1 cellular context compared by ENCODE assay signal in genomic region chr16:54286330-54287017, GRCh38.
TF ChIP-seq lines count a peak whose summit lies in the region.

Gene IRX3, minus strand, starts transcription at chr16:54286787. Its CDS starts 737 bp downstream, at chr16:54286050.

TF ChIP-seq in HepG2, 621 proteins besides CTCF, POLR2A, EP300 and RAD21 (continued from another document and continues in another):
- TF ChIP-seq, protein P1, sequence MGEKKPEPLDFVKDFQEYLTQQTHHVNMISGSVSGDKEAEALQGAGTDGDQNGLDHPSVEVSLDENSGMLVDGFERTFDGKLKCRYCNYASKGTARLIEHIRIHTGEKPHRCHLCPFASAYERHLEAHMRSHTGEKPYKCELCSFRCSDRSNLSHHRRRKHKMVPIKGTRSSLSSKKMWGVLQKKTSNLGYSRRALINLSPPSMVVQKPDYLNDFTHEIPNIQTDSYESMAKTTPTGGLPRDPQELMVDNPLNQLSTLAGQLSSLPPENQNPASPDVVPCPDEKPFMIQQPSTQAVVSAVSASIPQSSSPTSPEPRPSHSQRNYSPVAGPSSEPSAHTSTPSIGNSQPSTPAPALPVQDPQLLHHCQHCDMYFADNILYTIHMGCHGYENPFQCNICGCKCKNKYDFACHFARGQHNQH (CRISPR knock-in tag; IDR thresholded peaks at IDR 0.05): peak; percentile 66; the same call in 1 of the 2 replicates
- peak; percentile 96 for TF ChIP-seq ZSCAN25 (CRISPR knock-in tag; IDR thresholded peaks at IDR 0.05)
- no peak for TF ChIP-seq SP1 (IDR thresholded peaks at IDR 0.05)
- peak; percentile 8; the same call in 1 of the 2 replicates for TF ChIP-seq SP1 (CRISPR knock-in tag; IDR thresholded peaks at IDR 0.05)
- no peak for TF ChIP-seq ZBTB14 (CRISPR knock-in tag; IDR thresholded peaks at IDR 0.05)
- peak; percentile 64 for TF ChIP-seq POLR2AphosphoS5 (IDR thresholded peaks at IDR 0.05; ENCODE audit: low read depth, low read length)
- TF ChIP-seq SNAPC4 (CRISPR knock-in tag; IDR thresholded peaks at IDR 0.05): no peak
- peak; percentile 74 for TF ChIP-seq TAF1 (CRISPR knock-in tag; IDR thresholded peaks at IDR 0.05)
- peak; percentile 72; the same call in 1 of the 2 replicates for TF ChIP-seq MEF2D (CRISPR knock-in tag; IDR thresholded peaks at IDR 0.05)
- no peak; the same call in 1 of the 2 replicates for TF ChIP-seq NAIF1 (CRISPR knock-in tag; IDR thresholded peaks at IDR 0.05; ENCODE audit: borderline replicate concordance)
- TF ChIP-seq ARID4A (CRISPR knock-in tag; IDR thresholded peaks at IDR 0.05; ENCODE audit: borderline replicate concordance): peak; percentile 38; the same call in 1 of the 2 replicates
- TF ChIP-seq ZMYM3 (CRISPR knock-in tag; IDR thresholded peaks at IDR 0.05): peak; percentile 47; the same call in 1 of the 2 replicates
- peak; percentile 29; the same call in 1 of the 2 replicates for TF ChIP-seq SIN3B (IDR thresholded peaks at IDR 0.05; ENCODE audit: low read length)
- no peak for TF ChIP-seq RXRB (CRISPR knock-in tag; IDR thresholded peaks at IDR 0.05; ENCODE audit: borderline replicate concordance)
- 0 out of 2 replicates have a peak, but pooled peaks have one; percentile 70 for TF ChIP-seq CHD4 (IDR thresholded peaks at IDR 0.05; ENCODE audit: borderline replicate concordance, low read length)
- TF ChIP-seq ZNF546 (CRISPR knock-in tag; conservative IDR thresholded peaks at IDR 0.05): no peak
- TF ChIP-seq ZGPAT (CRISPR knock-in tag; IDR thresholded peaks at IDR 0.05): peak; percentile 24; the same call in 1 of the 2 replicates
- no peak for TF ChIP-seq ZBTB10 (CRISPR knock-in tag; IDR thresholded peaks at IDR 0.05; ENCODE audit: borderline replicate concordance)
- 0 out of 2 replicates have a peak, but pooled peaks have one; percentile 18 for TF ChIP-seq ZNF558 (CRISPR knock-in tag; IDR thresholded peaks at IDR 0.05; ENCODE audit: borderline replicate concordance)
- TF ChIP-seq ZKSCAN8 (CRISPR knock-in tag; IDR thresholded peaks at IDR 0.05; ENCODE audit: borderline replicate concordance): no peak
- TF ChIP-seq CCDC6 (CRISPR knock-in tag; IDR thresholded peaks at IDR 0.05): 0 out of 2 replicates have a peak, but pooled peaks have one; percentile 49
- TF ChIP-seq, protein P2, sequence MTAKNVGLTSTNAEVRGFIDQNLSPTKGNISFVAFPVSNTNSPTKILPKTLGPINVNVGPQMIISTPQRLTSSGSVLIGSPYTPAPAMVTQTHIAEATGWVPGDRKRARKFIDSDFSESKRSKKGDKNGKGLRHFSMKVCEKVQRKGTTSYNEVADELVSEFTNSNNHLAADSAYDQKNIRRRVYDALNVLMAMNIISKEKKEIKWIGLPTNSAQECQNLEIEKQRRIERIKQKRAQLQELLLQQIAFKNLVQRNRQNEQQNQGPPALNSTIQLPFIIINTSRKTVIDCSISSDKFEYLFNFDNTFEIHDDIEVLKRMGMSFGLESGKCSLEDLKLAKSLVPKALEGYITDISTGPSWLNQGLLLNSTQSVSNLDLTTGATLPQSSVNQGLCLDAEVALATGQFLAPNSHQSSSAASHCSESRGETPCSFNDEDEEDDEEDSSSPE (CRISPR knock-in tag; IDR thresholded peaks at IDR 0.05): peak; percentile 46
- TF ChIP-seq, protein P3, sequence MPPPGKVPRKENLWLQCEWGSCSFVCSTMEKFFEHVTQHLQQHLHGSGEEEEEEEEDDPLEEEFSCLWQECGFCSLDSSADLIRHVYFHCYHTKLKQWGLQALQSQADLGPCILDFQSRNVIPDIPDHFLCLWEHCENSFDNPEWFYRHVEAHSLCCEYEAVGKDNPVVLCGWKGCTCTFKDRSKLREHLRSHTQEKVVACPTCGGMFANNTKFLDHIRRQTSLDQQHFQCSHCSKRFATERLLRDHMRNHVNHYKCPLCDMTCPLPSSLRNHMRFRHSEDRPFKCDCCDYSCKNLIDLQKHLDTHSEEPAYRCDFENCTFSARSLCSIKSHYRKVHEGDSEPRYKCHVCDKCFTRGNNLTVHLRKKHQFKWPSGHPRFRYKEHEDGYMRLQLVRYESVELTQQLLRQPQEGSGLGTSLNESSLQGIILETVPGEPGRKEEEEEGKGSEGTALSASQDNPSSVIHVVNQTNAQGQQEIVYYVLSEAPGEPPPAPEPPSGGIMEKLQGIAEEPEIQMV (CRISPR knock-in tag; IDR thresholded peaks at IDR 0.05; ENCODE audit: low read depth): no peak
- peak; percentile 13; the same call in 1 of the 2 replicates for TF ChIP-seq ZBTB2 (CRISPR knock-in tag; IDR thresholded peaks at IDR 0.05; ENCODE audit: low read depth)
- TF ChIP-seq, protein P4, sequence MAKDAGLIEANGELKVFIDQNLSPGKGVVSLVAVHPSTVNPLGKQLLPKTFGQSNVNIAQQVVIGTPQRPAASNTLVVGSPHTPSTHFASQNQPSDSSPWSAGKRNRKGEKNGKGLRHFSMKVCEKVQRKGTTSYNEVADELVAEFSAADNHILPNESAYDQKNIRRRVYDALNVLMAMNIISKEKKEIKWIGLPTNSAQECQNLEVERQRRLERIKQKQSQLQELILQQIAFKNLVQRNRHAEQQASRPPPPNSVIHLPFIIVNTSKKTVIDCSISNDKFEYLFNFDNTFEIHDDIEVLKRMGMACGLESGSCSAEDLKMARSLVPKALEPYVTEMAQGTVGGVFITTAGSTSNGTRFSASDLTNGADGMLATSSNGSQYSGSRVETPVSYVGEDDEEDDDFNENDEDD (CRISPR knock-in tag; IDR thresholded peaks at IDR 0.05; ENCODE audit: borderline replicate concordance): no peak; the same call in 1 of the 2 replicates
- TF ChIP-seq ZBTB20 (CRISPR knock-in tag; IDR thresholded peaks at IDR 0.05; ENCODE audit: borderline replicate concordance, low read depth): peak; percentile 34; the same call in 1 of the 2 replicates
- peak; percentile 55; the same call in 1 of the 2 replicates for TF ChIP-seq HDAC1 (CRISPR knock-in tag; IDR thresholded peaks at IDR 0.05)
- TF ChIP-seq, protein P5, sequence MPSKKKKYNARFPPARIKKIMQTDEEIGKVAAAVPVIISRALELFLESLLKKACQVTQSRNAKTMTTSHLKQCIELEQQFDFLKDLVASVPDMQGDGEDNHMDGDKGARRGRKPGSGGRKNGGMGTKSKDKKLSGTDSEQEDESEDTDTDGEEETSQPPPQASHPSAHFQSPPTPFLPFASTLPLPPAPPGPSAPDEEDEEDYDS (CRISPR knock-in tag; IDR thresholded peaks at IDR 0.05): peak; percentile 47
- no peak for TF ChIP-seq ZNF782 (CRISPR knock-in tag; IDR thresholded peaks at IDR 0.05; ENCODE audit: borderline replicate concordance)
- TF ChIP-seq KDM4B (CRISPR knock-in tag; IDR thresholded peaks at IDR 0.05): no peak; the same call in 1 of the 2 replicates
- TF ChIP-seq FOSL1 (CRISPR knock-in tag; IDR thresholded peaks at IDR 0.05; ENCODE audit: borderline replicate concordance): no peak
- no peak for TF ChIP-seq ZNF562 (CRISPR knock-in tag; IDR thresholded peaks at IDR 0.05; ENCODE audit: borderline replicate concordance)
